Comparison of ENCODE assay signal across 29 cellular contexts in genomic region chr12:82207556-82207955, GRCh38.
"Had no signal": no experiment of that assay in that cellular context is flagged by ENCODE, and none has a peak within 500 bp of the region (broad histone marks: within the 10 kb centered on the region; RNA-seq: fewer than 3 reads in every experiment).

No MANE protein-coding gene starts in this region.

- FAIRE-seq: colon, TTC549 had no signal

- ATAC-seq: activated CD4-positive, alpha-beta T cell treated with anti-CD3 and anti-CD28 coated beads for 36 hours; activated CD4-positive, CD25-positive, alpha-beta regulatory T cell treated with anti-CD3 and anti-CD28 coated beads, Interleukin-2, amount 50 U/mL, for 24 hours; activated CD8-positive, alpha-beta memory T cell treated with anti-CD3 and anti-CD28 coated beads, Interleukin-2, amount 10 ng/mL, durations not matched to agents 7 days and 5 days; activated CD8-positive, alpha-beta T cell treated with anti-CD3 and anti-CD28 coated beads, Interleukin-2, amount 10 ng/mL, durations not matched to agents 7 days and 5 days; activated naive CD8-positive, alpha-beta T cell treated with anti-CD3 and anti-CD28 coated beads, Interleukin-2, amount 50 U/mL, for 24 hours had no signal

- H3K27me3 ChIP-seq: adrenal gland had no signal

- H3K4me1 ChIP-seq: adrenal gland had no signal

- DNase-seq: activated B cell treated with CpG ODN at 0.5 μM for 24 hours; activated CD4-positive, alpha-beta memory T cell treated with anti-CD3 and anti-CD28 coated beads, Interleukin-2, amount 10 ng/mL, durations not matched to agents 7 days and 5 days; activated CD4-positive, alpha-beta T cell treated with anti-CD3 and anti-CD28 coated beads for 1 hour; activated CD4-positive, alpha-beta T cell treated with anti-CD3 and anti-CD28 coated beads for 36 hours; activated CD4-positive, alpha-beta T cell treated with anti-CD3 and anti-CD28 coated beads for 48 hours; activated CD4-positive, alpha-beta T cell treated with anti-CD3 and anti-CD28 coated beads, Interleukin-2, amount 10 ng/mL, durations not matched to agents 7 days and 5 days; activated CD4-positive, alpha-beta T cell treated with anti-CD3 and anti-CD28 coated beads, Interleukin-2, amount 50 U/mL, for 48 hours; activated CD8-positive, alpha-beta memory T cell treated with anti-CD3 and anti-CD28 coated beads for 24 hours; activated CD8-positive, alpha-beta memory T cell treated with anti-CD3 and anti-CD28 coated beads, Interleukin-2, amount 10 ng/mL, durations not matched to agents 7 days and 5 days; activated CD8-positive, alpha-beta memory T cell treated with anti-CD3 and anti-CD28 coated beads, Interleukin-2, amount 50 U/mL, for 48 hours; activated CD8-positive, alpha-beta T cell treated with anti-CD3 and anti-CD28 coated beads, Interleukin-2, amount 10 ng/mL, durations not matched to agents 7 days and 5 days; activated effector memory CD4-positive, alpha-beta T cell treated with Interleukin-2 at 50 U/mL for 16 hours; activated gamma-delta T cell; activated naive CD4-positive, alpha-beta T cell treated with anti-CD3 and anti-CD28 coated beads, Interleukin-2, amount 10 ng/mL, durations not matched to agents 7 days and 5 days; activated naive CD4-positive, alpha-beta T cell treated with Interleukin-2 at 50 U/mL for 16 hours; activated naive CD8-positive, alpha-beta T cell treated with anti-CD3 and anti-CD28 coated beads, Interleukin-2, amount 10 ng/mL, durations not matched to agents 7 days and 5 days; activated naive CD8-positive, alpha-beta T cell treated with anti-CD3 and anti-CD28 coated beads, Interleukin-2, amount 50 U/mL, for 24 hours; activated T-cell treated with anti-CD3 and anti-CD28 coated beads, Interleukin-2, amount 50 U/mL, for 24 hours; activated T-cell treated with anti-CD3 and anti-CD28 coated beads, Interleukin-2, amount 50 U/mL, for 48 hours; adrenal gland; amniotic stem cell; aorta; central memory CD4-positive, alpha-beta T cell; T-helper 1 cell; T-helper 2 cell; T-helper 9 cell had no signal

- H3K36me3 ChIP-seq: adrenal gland had no signal

- H3K4me3 ChIP-seq: adrenal gland had no signal

- H3K9me3 ChIP-seq: adrenal gland had no signal
